Comparison of ENCODE assay signal across 27 cellular contexts in the genomic region with DNA sequence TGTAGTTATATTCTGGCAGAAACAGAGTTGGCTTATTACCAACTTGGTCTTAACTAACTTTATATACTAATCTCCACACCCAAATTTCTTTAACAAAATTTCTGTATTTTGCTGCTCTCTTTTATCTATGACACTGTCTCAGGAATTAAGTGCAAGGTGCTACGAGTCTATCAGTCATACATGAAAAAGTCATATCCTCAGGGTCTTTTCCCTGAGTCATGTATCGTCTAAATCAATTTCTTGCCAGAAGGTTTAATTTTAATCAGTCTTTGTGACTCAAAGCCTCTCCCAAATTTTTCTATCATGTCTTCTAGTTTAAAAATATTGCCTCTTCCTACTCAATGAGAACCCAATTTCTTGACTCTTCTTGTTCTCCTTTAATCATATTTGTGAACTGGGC.
"Had no signal": no experiment of that assay in that cellular context is flagged by ENCODE, and none has a peak within 500 bp of the region (broad histone marks: within the 10 kb centered on the region; RNA-seq: fewer than 3 reads in every experiment).

No MANE protein-coding gene starts in this region.

- ATAC-seq: psoas muscle; right cardiac atrium; right lobe of liver; stimulated activated effector memory CD8-positive, alpha-beta T cell treated with anti-CD3 and anti-CD28 coated beads, Interleukin-12 subunit alpha, Interleukin-12 subunit beta, amount 100 ng/mL, for 72 hours; stimulated activated naive B cell treated with anti-CD40 and anti-IgM and Interleukin-4, amounts not matched to agents 10 μg/mL and 1 μg/mL and 100 μg/mL, for 72 hours had no signal

- H3K4me3 Mint-ChIP-seq: nephron; neural progenitor cell; stimulated activated effector memory CD8-positive, alpha-beta T cell treated with anti-CD3 and anti-CD28 coated beads, Interleukin-12 subunit alpha, Interleukin-12 subunit beta, amount 100 ng/mL, for 72 hours; stimulated activated naive B cell treated with anti-CD40 and anti-IgM and Interleukin-4, amounts not matched to agents 10 μg/mL and 1 μg/mL and 100 μg/mL, for 72 hours; stimulated activated naive CD8-positive, alpha-beta T cell treated with anti-CD3 and anti-CD28 coated beads, Interleukin-15, Interleukin-2, amounts not matched to agents 100 ng/mL and 50 ng/mL, for 24 hours had no signal

- H3K27ac Mint-ChIP-seq: nephron; neural progenitor cell; progenitor cell of endocrine pancreas; stimulated activated effector memory CD8-positive, alpha-beta T cell treated with anti-CD3 and anti-CD28 coated beads, Interleukin-12 subunit alpha, Interleukin-12 subunit beta, amount 100 ng/mL, for 72 hours; stimulated activated naive B cell treated with anti-CD40 and anti-IgM and Interleukin-4, amounts not matched to agents 10 μg/mL and 1 μg/mL and 100 μg/mL, for 72 hours; stimulated activated naive CD8-positive, alpha-beta T cell treated with anti-CD3 and anti-CD28 coated beads, Interleukin-15, Interleukin-2, amounts not matched to agents 100 ng/mL and 50 ng/mL, for 24 hours had no signal

- H3K4me3 ChIP-seq: neural progenitor cell, ovary, psoas muscle, right lobe of liver, sigmoid colon, stomach, thoracic aorta, thyroid gland, tibial nerve, upper lobe of left lung, vagina had no signal

- H3K9ac ChIP-seq: neural progenitor cell, parathyroid adenoma had no signal

- H3K27me3 Mint-ChIP-seq: progenitor cell of endocrine pancreas; stimulated activated naive B cell treated with anti-CD40 and anti-IgM and Interleukin-4, amounts not matched to agents 10 μg/mL and 1 μg/mL and 100 μg/mL, for 72 hours; stimulated activated naive CD8-positive, alpha-beta T cell treated with anti-CD3 and anti-CD28 coated beads, Interleukin-15, Interleukin-2, amounts not matched to agents 100 ng/mL and 50 ng/mL, for 24 hours had no signal

- H2AFZ ChIP-seq: neural progenitor cell, parathyroid adenoma had no signal

- H3K4me2 ChIP-seq: neural progenitor cell had no signal

- H3K27ac ChIP-seq: neural progenitor cell, ovary, parathyroid adenoma, psoas muscle, right lobe of liver, sigmoid colon, stomach, thoracic aorta, thyroid gland, tibial nerve, upper lobe of left lung, vagina had no signal

- H3K9me3 Mint-ChIP-seq: nephron had no signal

- H3K9me3 ChIP-seq: ovary, psoas muscle, right lobe of liver, sigmoid colon, stomach, thoracic aorta, thyroid gland, tibial nerve, upper lobe of left lung, vagina had no signal

- DNase-seq: occipital lobe; ovary; posterior cingulate gyrus; psoas muscle; right cardiac atrium; right lobe of liver; sigmoid colon; small intestine; stimulated activated CD4-positive, alpha-beta T cell treated with anti-CD3 and anti-CD28 coated beads, Interleukin-15, amount 100 ng/mL, for 24 hours; stimulated activated CD4-positive, alpha-beta T cell treated with anti-CD3 and anti-CD28 coated beads, Interleukin-2, amount 100 ng/mL, for 24 hours; stimulated activated CD4-positive, alpha-beta T cell treated with anti-CD3 and anti-CD28 coated beads, Interleukin-2, amount 100 ng/mL, for 48 hours; stimulated activated CD4-positive, alpha-beta T cell treated with anti-CD3 and anti-CD28 coated beads, Interleukin-4, amount 100 ng/mL, for 24 hours; stimulated activated naive B cell treated with anti-CD40 and anti-IgM and Interleukin-4, amounts not matched to agents 10 μg/mL and 1 μg/mL and 100 μg/mL, for 72 hours; stimulated activated naive CD4-positive, alpha-beta T cell treated with Interleukin-2 at 50 U/mL for 16 hours; stomach; thyroid gland; trophoblast cell; upper lobe of left lung had no signal

- H3K79me2 ChIP-seq: parathyroid adenoma had no signal

- H3K4me1 Mint-ChIP-seq: nephron; neural progenitor cell; stimulated activated effector memory CD8-positive, alpha-beta T cell treated with anti-CD3 and anti-CD28 coated beads, Interleukin-12 subunit alpha, Interleukin-12 subunit beta, amount 100 ng/mL, for 72 hours; stimulated activated naive B cell treated with anti-CD40 and anti-IgM and Interleukin-4, amounts not matched to agents 10 μg/mL and 1 μg/mL and 100 μg/mL, for 72 hours had no signal

- H3K36me3 Mint-ChIP-seq: neural progenitor cell; stimulated activated effector memory CD8-positive, alpha-beta T cell treated with anti-CD3 and anti-CD28 coated beads, Interleukin-12 subunit alpha, Interleukin-12 subunit beta, amount 100 ng/mL, for 72 hours; stimulated activated naive B cell treated with anti-CD40 and anti-IgM and Interleukin-4, amounts not matched to agents 10 μg/mL and 1 μg/mL and 100 μg/mL, for 72 hours had no signal

- H3K36me3 ChIP-seq: neural progenitor cell, ovary, right lobe of liver, sigmoid colon, stomach, thoracic aorta, thyroid gland, tibial nerve, upper lobe of left lung, vagina had no signal

- H3K4me1 ChIP-seq: parathyroid adenoma, psoas muscle, right lobe of liver, sigmoid colon, stomach, thyroid gland, tibial nerve, upper lobe of left lung, vagina had no signal

- H3K27me3 ChIP-seq: neural progenitor cell, ovary, right lobe of liver, sigmoid colon, stomach, thyroid gland, tibial nerve, upper lobe of left lung, vagina had no signal
